22 cellular contexts compared by ENCODE assay signal in the genomic region with DNA sequence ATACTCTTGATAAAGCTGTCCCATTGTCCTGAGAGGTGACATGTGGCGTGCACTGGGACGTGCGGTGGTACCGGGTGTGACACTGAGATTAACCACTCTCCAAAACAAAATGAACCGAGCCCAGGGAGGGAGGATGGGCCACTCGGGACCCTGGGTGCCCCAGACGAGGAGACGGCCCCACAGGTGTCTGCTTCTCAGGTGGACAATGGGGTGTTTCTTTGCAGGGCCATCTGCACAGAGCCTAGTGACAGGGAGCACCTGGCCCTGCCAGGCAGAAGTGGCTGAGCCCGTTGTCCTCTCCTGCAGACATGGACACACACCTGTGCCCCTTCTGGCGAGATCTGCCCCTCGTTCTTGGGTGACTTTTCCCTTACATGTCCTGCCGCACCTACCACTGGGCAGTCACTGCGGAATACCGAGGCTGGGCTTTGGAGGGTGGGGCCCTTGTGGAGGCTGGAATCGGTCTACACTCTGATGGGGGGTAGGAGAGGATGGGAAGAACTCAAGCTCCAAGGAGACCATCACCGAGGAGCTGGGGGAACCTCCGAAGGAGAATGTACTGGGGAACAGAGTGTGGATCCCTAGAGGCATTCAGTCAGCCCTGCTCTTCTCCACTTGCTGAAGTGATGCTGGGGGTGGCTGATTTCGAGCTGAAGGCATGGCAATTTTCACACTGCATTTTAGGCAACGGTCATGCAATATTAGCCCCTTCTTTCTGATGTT.
DNase-seq lines count a peak whose midpoint lies in the region; ATAC-seq and TF ChIP-seq lines count a peak whose summit lies in the region.
"Had no signal": no experiment of that assay in that cellular context is flagged by ENCODE, and none has a peak within 500 bp of the region (broad histone marks: within the 10 kb centered on the region; RNA-seq: fewer than 3 reads in every experiment).

No MANE protein-coding gene starts in this region.

- H3K27ac Mint-ChIP-seq in activated T-cell treated with anti-CD3 and anti-CD28 coated beads, Interleukin-2, amount 50 U/mL, for 24 hours, result peak overlapping the region; percentile 12
- H3K27ac Mint-ChIP-seq in T-helper 2 cell treated with Interferon-gamma antibody and Interleukin-4, amounts not matched to agents 5 μg/mL and 100 μg/mL, for 36 hours, result no peak overlapping the region
- H3K27ac Mint-ChIP-seq: CD14-positive monocyte, HFFc6 had no signal

- no peak overlapping the region for H3K4me3 Mint-ChIP-seq in activated T-cell treated with anti-CD3 and anti-CD28 coated beads, Interleukin-2, amount 50 U/mL, for 24 hours
- no peak overlapping the region for H3K4me3 Mint-ChIP-seq in T-helper 2 cell treated with Interferon-gamma antibody and Interleukin-4, amounts not matched to agents 5 μg/mL and 100 μg/mL, for 36 hours
- H3K4me3 Mint-ChIP-seq: CD14-positive monocyte; CD8-positive, alpha-beta memory T cell; HFFc6; IgD-negative memory B cell had no signal

- H3K4me2 ChIP-seq in osteoblast (ENCODE audit: insufficient read depth, low read length), result no peak overlapping the region
- H3K4me2 ChIP-seq: KMS-11 had no signal

- no peaks in the 10 kb centered on the region for H3K4me1 Mint-ChIP-seq in activated T-cell treated with anti-CD3 and anti-CD28 coated beads, Interleukin-2, amount 50 U/mL, for 24 hours (ENCODE audit: low read depth)
- no peaks in the 10 kb centered on the region for H3K4me1 Mint-ChIP-seq in T-helper 2 cell treated with Interferon-gamma antibody and Interleukin-4, amounts not matched to agents 5 μg/mL and 100 μg/mL, for 36 hours (ENCODE audit: low read depth)
- H3K4me1 Mint-ChIP-seq: CD14-positive monocyte; CD8-positive, alpha-beta memory T cell; IgD-negative memory B cell had no signal

- peaks cover 81% of the 10 kb centered on the region for H3K36me3 Mint-ChIP-seq in activated T-cell treated with anti-CD3 and anti-CD28 coated beads, Interleukin-2, amount 50 U/mL, for 24 hours (ENCODE audit: low read depth)
- H3K36me3 Mint-ChIP-seq in T-helper 2 cell treated with Interferon-gamma antibody and Interleukin-4, amounts not matched to agents 5 μg/mL and 100 μg/mL, for 36 hours (ENCODE audit: low read depth), result peaks cover 23% of the 10 kb centered on the region
- H3K36me3 Mint-ChIP-seq: IgD-negative memory B cell had no signal

- H3K27me3 ChIP-seq in RWPE2 (ENCODE audit: insufficient read depth, poor library complexity, severe bottlenecking) (no peaks in the 10 kb centered on the region), upper lobe of right lung (no peaks in the 10 kb centered on the region), osteoblast (ENCODE audit: insufficient read depth, low read length) (no peaks in the 10 kb centered on the region)
- H3K27me3 ChIP-seq: BE2C, SJSA1 had no signal

- DNase-seq in activated T-cell treated with anti-CD3 and anti-CD28 coated beads, Interleukin-2, amount 50 U/mL, for 24 hours, result peak; percentile 30
- DNase-seq in activated T-cell treated with anti-CD3 and anti-CD28 coated beads, Interleukin-2, amount 50 U/mL, for 1 hour, result no peak
- peak; percentile 54 for DNase-seq in RWPE2 (ENCODE audit: low spot score)
- peak; percentile 36 for DNase-seq in islet precursor cell
- peak; percentile 46 for DNase-seq in upper lobe of right lung
- no peak for DNase-seq in cerebellar cortex (ENCODE audit: low spot score)
- DNase-seq in T-helper 2 cell treated with Interferon-gamma antibody and Interleukin-4, amounts not matched to agents 5 μg/mL and 100 μg/mL, for 36 hours (ENCODE audit: low spot score), result no peak
- DNase-seq in osteoblast (ENCODE audit: insufficient read length, low spot score, missing footprints), result no peak
- DNase-seq: 8988T, DMS 273 treated with DMSO at 0.1 percent for 48 hours, DMS79 treated with DMSO at 0.1 percent for 48 hours, HFFc6, MM.1S, NCI-H2029, NCI-H524 treated with DMSO at 0.1 percent for 48 hours had no signal

- H3K79me2 ChIP-seq in osteoblast (ENCODE audit: insufficient read depth, low read length), result no peaks in the 10 kb centered on the region

- H4K20me1 ChIP-seq in osteoblast (ENCODE audit: insufficient read depth, low read length), result peaks cover 2% of the 10 kb centered on the region

- no peaks in the 10 kb centered on the region for H3K27me3 Mint-ChIP-seq in activated T-cell treated with anti-CD3 and anti-CD28 coated beads, Interleukin-2, amount 50 U/mL, for 24 hours
- H3K27me3 Mint-ChIP-seq in T-helper 2 cell treated with Interferon-gamma antibody and Interleukin-4, amounts not matched to agents 5 μg/mL and 100 μg/mL, for 36 hours (ENCODE audit: low read depth), result no peaks in the 10 kb centered on the region
- H3K27me3 Mint-ChIP-seq: CD8-positive, alpha-beta memory T cell; IgD-negative memory B cell had no signal

- no peak overlapping the region for H3K27ac ChIP-seq in RWPE2 (ENCODE audit: poor library complexity, severe bottlenecking)
- no peak overlapping the region for H3K27ac ChIP-seq in upper lobe of right lung
- no peak overlapping the region for H3K27ac ChIP-seq in osteoblast (ENCODE audit: low read depth, low read length)
- H3K27ac ChIP-seq: KMS-11, SJSA1 had no signal

- H3K9me3 Mint-ChIP-seq in activated T-cell treated with anti-CD3 and anti-CD28 coated beads, Interleukin-2, amount 50 U/mL, for 24 hours, result no peaks in the 10 kb centered on the region
- no peaks in the 10 kb centered on the region for H3K9me3 Mint-ChIP-seq in T-helper 2 cell treated with Interferon-gamma antibody and Interleukin-4, amounts not matched to agents 5 μg/mL and 100 μg/mL, for 36 hours
- H3K9me3 Mint-ChIP-seq: CD14-positive monocyte; CD8-positive, alpha-beta memory T cell; HFFc6 had no signal

- ATAC-seq in RWPE2 (ENCODE audit: low read depth), result no peak
- peak; percentile 6 for ATAC-seq in upper lobe of right lung

- H3K9me3 ChIP-seq in RWPE2 (ENCODE audit: severe bottlenecking) (no peaks in the 10 kb centered on the region), upper lobe of right lung (no peaks in the 10 kb centered on the region), osteoblast (ENCODE audit: low read depth, low read length) (no peaks in the 10 kb centered on the region)
- H3K9me3 ChIP-seq: BE2C, HAP-1, SJSA1 had no signal

- H3K4me3 ChIP-seq in RWPE2 (ENCODE audit: severe bottlenecking) (no peak overlapping the region), upper lobe of right lung (no peak overlapping the region), osteoblast (ENCODE audit: insufficient read depth, low read length) (no peak overlapping the region)
- H3K4me3 ChIP-seq: HAP-1, SJSA1 had no signal

- H3K36me3 ChIP-seq in RWPE2 (ENCODE audit: low read depth) (no peaks in the 10 kb centered on the region), upper lobe of right lung (peaks cover 10% of the 10 kb centered on the region), osteoblast (ENCODE audit: insufficient read depth, low read length) (peaks cover 24% of the 10 kb centered on the region)
- H3K36me3 ChIP-seq: BE2C, HAP-1 had no signal

- no peak overlapping the region for H2AFZ ChIP-seq in osteoblast (ENCODE audit: low read length)

- TF ChIP-seq CTCF in RWPE2 (IDR thresholded peaks at IDR 0.05; ENCODE audit: poor library complexity, severe bottlenecking), result no peak
- no peak for TF ChIP-seq CTCF in upper lobe of right lung (IDR thresholded peaks at IDR 0.05)
- no peak for TF ChIP-seq CTCF in osteoblast (IDR thresholded peaks at IDR 0.05; ENCODE audit: extremely low read depth, low read depth, low read length)

- no peaks in the 10 kb centered on the region for H3K4me1 ChIP-seq in RWPE2 (ENCODE audit: insufficient read depth, poor library complexity, severe bottlenecking)
- H3K4me1 ChIP-seq in upper lobe of right lung, result no peaks in the 10 kb centered on the region
- H3K4me1 ChIP-seq in osteoblast (ENCODE audit: insufficient read depth, low read length), result no peaks in the 10 kb centered on the region
- H3K4me1 ChIP-seq: BE2C, HAP-1, SJSA1 had no signal

- intact Hi-C loops in upper lobe of right lung (cut with DNase I), result no loop called here

Comparison
In these comparisons a context has a peak if more than half of its experiments do, and no peak if none do; other contexts are left out.
1. DNase-seq: peak in activated T-cell treated with anti-CD3 and anti-CD28 coated beads, Interleukin-2, amount 50 U/mL, for 24 hours (single experiment), RWPE2 (single experiment), islet precursor cell (single experiment) and upper lobe of right lung (single experiment); none in activated T-cell treated with anti-CD3 and anti-CD28 coated beads, Interleukin-2, amount 50 U/mL, for 1 hour (single experiment), cerebellar cortex (single experiment), T-helper 2 cell treated with Interferon-gamma antibody and Interleukin-4, amounts not matched to agents 5 μg/mL and 100 μg/mL, for 36 hours (single experiment) and osteoblast (single experiment).